In the genomic region with DNA sequence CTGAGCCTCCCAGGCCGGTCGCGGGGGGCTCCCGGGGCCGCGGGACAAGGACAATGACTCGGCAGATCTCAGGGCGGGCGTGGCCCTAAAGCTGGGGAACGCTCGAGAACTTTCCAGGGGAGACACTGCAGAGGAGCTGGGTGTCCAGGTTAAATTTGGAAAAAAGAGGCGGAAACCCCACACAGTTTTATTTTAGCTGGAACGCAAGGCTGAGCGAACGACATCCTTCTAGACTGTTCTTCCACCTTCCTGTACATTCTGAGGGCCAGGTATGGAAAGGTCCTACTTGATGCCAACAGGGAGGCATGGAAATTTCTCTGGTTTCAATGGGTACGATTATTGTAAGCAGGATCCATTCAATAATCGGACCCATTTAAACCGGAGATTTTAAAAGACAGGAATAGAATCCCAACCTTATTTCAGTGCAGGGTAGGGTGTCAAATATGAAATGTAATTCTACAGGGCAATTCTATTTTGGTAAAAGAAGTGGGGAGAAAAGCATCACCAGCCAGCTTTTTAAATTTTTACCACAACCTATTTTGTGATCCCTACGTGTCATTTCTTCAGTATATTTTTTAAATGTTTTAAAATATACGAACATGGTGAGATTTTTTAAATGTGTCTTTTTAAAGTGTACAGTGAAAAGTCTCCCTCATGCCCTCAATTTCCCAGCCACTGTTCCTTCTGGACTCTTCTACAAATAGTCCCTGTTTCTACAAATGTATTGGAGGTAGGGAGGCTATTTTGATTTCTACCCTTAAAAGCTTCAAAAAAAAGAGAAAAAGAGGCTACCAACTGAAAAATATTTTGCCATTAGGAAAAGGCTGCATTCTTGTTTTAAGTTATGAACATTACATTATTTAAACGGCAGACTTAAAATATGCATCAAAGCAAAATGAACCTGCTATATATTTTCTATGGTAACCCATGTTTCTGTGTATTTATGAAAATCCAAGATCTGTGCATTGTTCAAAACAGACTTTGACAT, we compare ENCODE assay signal across 8 cellular contexts. TPM values are rescaled to one million over a fixed set of nuclear protein-coding genes. Genes with fewer than 3 reads are reported as not detected.
DNase-seq lines count a peak whose midpoint lies in the region; ATAC-seq, FAIRE-seq and TF ChIP-seq lines count a peak whose summit lies in the region.

No MANE protein-coding gene starts in this region.

- TF ChIP-seq RAD21 in Ishikawa (IDR thresholded peaks at IDR 0.05; ENCODE audit: low read depth) (no peak), HepG2 (CRISPR knock-in tag; IDR thresholded peaks at IDR 0.05) (no peak)

- TF ChIP-seq EP300 in Ishikawa (IDR thresholded peaks at IDR 0.05; ENCODE audit: borderline replicate concordance) (no peak), HepG2 (IDR thresholded peaks at IDR 0.05; ENCODE audit: low read depth in 2 of 2, low read length in 2 of 2) (no peak), HepG2 (CRISPR knock-in tag; IDR thresholded peaks at IDR 0.05; ENCODE audit: borderline replicate concordance) (no peak)

- H3K36me3 Mint-ChIP-seq in activated CD4-positive, alpha-beta T cell treated with anti-CD3 and anti-CD28 coated beads, Interleukin-2, amount 10 ng/mL, durations not matched to agents 24 days and 14 days (ENCODE audit: low read depth), result peaks cover 36% of the 10 kb centered on the region

- TF ChIP-seq POLR2A in HepG2 (IDR thresholded peaks at IDR 0.05; ENCODE audit: insufficient read depth in 1 of 2, low read depth in 2 of 2, low read length in 2 of 2), result no peak

- peaks cover 69% of the 10 kb centered on the region for H3K4me1 Mint-ChIP-seq in activated CD4-positive, alpha-beta T cell treated with anti-CD3 and anti-CD28 coated beads, Interleukin-2, amount 10 ng/mL, durations not matched to agents 24 days and 14 days

- H3K9me3 Mint-ChIP-seq in activated CD4-positive, alpha-beta T cell treated with anti-CD3 and anti-CD28 coated beads, Interleukin-2, amount 10 ng/mL, durations not matched to agents 24 days and 14 days, result no peaks in the 10 kb centered on the region

- peaks cover 29% of the 10 kb centered on the region for H4K20me1 ChIP-seq in HepG2 (ENCODE audit: insufficient read depth, low read length)

- DNase-seq in activated CD4-positive, alpha-beta T cell treated with anti-CD3 and anti-CD28 coated beads, Interleukin-2, amount 10 ng/mL, durations not matched to agents 24 days and 14 days, result peak; percentile 84
- DNase-seq in activated CD4-positive, alpha-beta T cell treated with anti-CD3 and anti-CD28 coated beads for 48 hours, result no peak
- DNase-seq in cardiac fibroblast (ENCODE audit: low read depth in 2 of 2) (peak; percentile 55 to 70), HepG2 (ENCODE audit: low spot score) (peak; percentile 51), superior temporal gyrus (ENCODE audit: extremely low spot score) (peak; percentile 85), NCI-H1930 (lab: John Stamatoyannopoulos, UW) (no peak), COLO668 (lab: John Stamatoyannopoulos, UW; ENCODE audit: unreplicated experiment) (no peak)

- ATAC-seq in HepG2, result no peak; the same call in 2 of the 3 replicates

- TSS peak; percentile 86 for BruUV-seq in HepG2 (replicated peaks; lab: Mats Ljungman, UMichigan)

- no peaks in the 10 kb centered on the region for H3K27me3 Mint-ChIP-seq in activated CD4-positive, alpha-beta T cell treated with anti-CD3 and anti-CD28 coated beads, Interleukin-2, amount 10 ng/mL, durations not matched to agents 24 days and 14 days

- peak overlapping the region; percentile 100 for H3K27ac Mint-ChIP-seq in activated CD4-positive, alpha-beta T cell treated with anti-CD3 and anti-CD28 coated beads, Interleukin-2, amount 10 ng/mL, durations not matched to agents 24 days and 14 days

- peak overlapping the region; percentile 95 for H3K4me2 ChIP-seq in HepG2 (ENCODE audit: low read depth, low read length)

- H3K27me3 ChIP-seq in HepG2 (ENCODE audit: control insufficient read depth in 1 of 2, insufficient read depth in 2 of 2, low read length in 2 of 2), result no peaks in the 10 kb centered on the region; a peak in 1 of 5 replicates

- POLR2A ChIA-PET in HepG2 (lab: Yijun Ruan, JAX), result interaction anchor here (0.6 to 12.4 kb wide), 14 partner anchors 10 to 406 kb away, joined by 3 to 199 read pairs (median 6); a partner anchor contains a TSS

- H3K9me3 ChIP-seq in HepG2 (ENCODE audit: low read length), result no peaks in the 10 kb centered on the region

- 2% methylated on average over 16 of the region's 21 CpGs for WGBS in HepG2 (ENCODE audit: low lambda C conversion rate)

- FAIRE-seq in HepG2 (lab: Jason Lieb, UNC), result no peak

- peak overlapping the region; percentile 99 for H3K4me3 Mint-ChIP-seq in activated CD4-positive, alpha-beta T cell treated with anti-CD3 and anti-CD28 coated beads, Interleukin-2, amount 10 ng/mL, durations not matched to agents 24 days and 14 days

- CTCF ChIA-PET in HepG2 (lab: Yijun Ruan, JAX; ENCODE audit: low intra/inter-chr PET ratio, low total read pairs), result interaction anchor here (1.4 kb wide), 1 partner anchor 8 kb away, joined by 3 read pairs; no protein-coding TSS in a partner anchor

- H3K9ac ChIP-seq in HepG2 (ENCODE audit: insufficient read depth, low read depth, low read length), result peak overlapping the region; percentile 99

- intact Hi-C loops in activated CD4-positive, alpha-beta T cell treated with anti-CD3 and anti-CD28 coated beads, Interleukin-2, amount 10 ng/mL, durations not matched to agents 24 days and 14 days (cut with micrococcal nuclease), result loop anchor here (2.0 kb wide), 1 partner anchor 73 kb away; a partner anchor contains a TSS
- intact Hi-C loops in HepG2 (cut with micrococcal nuclease; ENCODE audit: unreplicated experiment), result loop anchor here (1.0 kb wide), 1 partner anchor 12 kb away; no protein-coding TSS in a partner anchor

- peak overlapping the region; percentile 100 for H3K27ac ChIP-seq in HepG2 (ENCODE audit: extremely low read length, insufficient read depth, low read length)

- in situ Hi-C loops in HepG2 (cut with HindIII; ENCODE audit: extremely low pct_ligation_motif_present, low pct_unique_long_range_greater_than_20kb), result no loop called here

- TF ChIP-seq CTCF in cardiac fibroblast (IDR thresholded peaks at IDR 0.05; ENCODE audit: low read depth, low read length), result no peak
- TF ChIP-seq CTCF in HepG2 (CRISPR knock-in tag; IDR thresholded peaks at IDR 0.05), result no peak

- H3K4me1 ChIP-seq in HepG2 (ENCODE audit: insufficient read depth, low read length), result peaks cover 52% of the 10 kb centered on the region

- H3K4me3 ChIP-seq in cardiac fibroblast (replicated peaks in 1 of 2; ENCODE audit: low read depth in 2 of 2, low read length in 2 of 2), result peak overlapping the region; percentile 95 to 98
- peak overlapping the region; percentile 86 to 99 (median 93) for H3K4me3 ChIP-seq in HepG2 (replicated peaks in 1 of 3; ENCODE audit: insufficient read depth in 1 of 3, low read depth in 2 of 3, low read length in 3 of 3)

- H3K36me3 ChIP-seq in HepG2 (replicated peaks in 1 of 2; ENCODE audit: control insufficient read depth in 1 of 2, insufficient read depth in 2 of 2, low read length in 2 of 2), result peaks cover 4 to 26% of the 10 kb centered on the region in 2 experiments

- peaks cover 46% of the 10 kb centered on the region for H3K79me2 ChIP-seq in HepG2 (ENCODE audit: insufficient read depth, low read length)

- H2AFZ ChIP-seq in HepG2 (ENCODE audit: low read length), result no peak overlapping the region

RNA-seq across cellular contexts. Expression of a gene that starts 1.1 kb away (rescaled TPM):
- total RNA-seq in activated CD4-positive, alpha-beta T cell treated with anti-CD3 and anti-CD28 coated beads, Interleukin-2, amount 10 ng/mL, durations not matched to agents 24 days and 14 days, result 778 and 788 TPM in 2 replicates
- 805 and 1,167 TPM in 2 replicates for total RNA-seq in HepG2 (2016; rRNA removed; fragmentation: Illumina TruSeq; extraction: Trizol)
- total RNA-seq in HepG2 (2016; cell fraction: cytosol; rRNA removed; fragmentation: Illumina TruSeq; extraction: Trizol; ENCODE audit: low read depth), result 330 and 384 TPM in 2 replicates
- 802 and 1,160 TPM in 2 replicates for total RNA-seq in HepG2 (2016; cell fraction: insoluble cytoplasmic fraction; rRNA removed; fragmentation: Illumina TruSeq; extraction: Trizol)
- 388 and 438 TPM in 2 replicates for total RNA-seq in HepG2 (2016; cell fraction: membrane; rRNA removed; fragmentation: Illumina TruSeq; extraction: Trizol)
- 473 and 495 TPM in 2 replicates for total RNA-seq in HepG2 (2016; cell fraction: nucleus; rRNA removed; fragmentation: Illumina TruSeq; extraction: Trizol)
- polyA plus RNA-seq in HepG2 (2011; rRNA removed), result 1,432 and 1,529 TPM in 2 replicates
- polyA plus RNA-seq in HepG2 (2011; cell fraction: cytosol; rRNA removed), result 1,350 and 1,708 TPM in 2 replicates
- polyA plus RNA-seq in HepG2 (2011; cell fraction: nucleus; rRNA removed), result 541 and 721 TPM in 2 replicates
- 920 and 1,315 TPM in 2 replicates for polyA plus RNA-seq in HepG2 (2012)
- 299 and 343 TPM in 2 replicates for polyA plus RNA-seq in HepG2 (2016; cell fraction: cytosol; fragmentation: Illumina TruSeq; extraction: Trizol; ENCODE audit: low read depth)
- polyA plus RNA-seq in HepG2 (2016; cell fraction: insoluble cytoplasmic fraction; fragmentation: Illumina TruSeq; extraction: Trizol; ENCODE audit: low read depth), result 1,055 and 1,063 TPM in 2 replicates
- polyA plus RNA-seq in HepG2 (2016; cell fraction: membrane; fragmentation: Illumina TruSeq; extraction: Trizol; ENCODE audit: low read depth), result 279 and 340 TPM in 2 replicates
- polyA plus RNA-seq in HepG2 (2016; cell fraction: nucleus; fragmentation: Illumina TruSeq; extraction: Trizol; ENCODE audit: insufficient read depth, low read depth), result 688 and 691 TPM in 2 replicates
- polyA minus RNA-seq in HepG2 (2011; rRNA and poly(A)+ RNA removed; ENCODE audit: low replicate concordance), result 531 and 665 TPM in 2 replicates
- 412 and 617 TPM in 2 replicates for polyA minus RNA-seq in HepG2 (2011; cell fraction: cytosol; rRNA and poly(A)+ RNA removed)
- 99.5 and 162 TPM in 2 replicates for polyA minus RNA-seq in HepG2 (2011; cell fraction: nucleus; rRNA and poly(A)+ RNA removed)

RNA-seq across cellular contexts. Expression of a gene that starts 51.9 kb away (rescaled TPM):
- 23.8 and 25.6 TPM in 2 replicates for total RNA-seq in activated CD4-positive, alpha-beta T cell treated with anti-CD3 and anti-CD28 coated beads, Interleukin-2, amount 10 ng/mL, durations not matched to agents 24 days and 14 days
- 33.2 and 63.4 TPM in 2 replicates for total RNA-seq in HepG2 (2016; rRNA removed; fragmentation: Illumina TruSeq; extraction: Trizol)
- total RNA-seq in HepG2 (2016; cell fraction: cytosol; rRNA removed; fragmentation: Illumina TruSeq; extraction: Trizol; ENCODE audit: low read depth), result 10.1 and 11.6 TPM in 2 replicates
- 24.7 and 65.3 TPM in 2 replicates for total RNA-seq in HepG2 (2016; cell fraction: insoluble cytoplasmic fraction; rRNA removed; fragmentation: Illumina TruSeq; extraction: Trizol)
- 32.7 and 33.2 TPM in 2 replicates for total RNA-seq in HepG2 (2016; cell fraction: membrane; rRNA removed; fragmentation: Illumina TruSeq; extraction: Trizol)
- total RNA-seq in HepG2 (2016; cell fraction: nucleus; rRNA removed; fragmentation: Illumina TruSeq; extraction: Trizol), result 82.8 and 99.0 TPM in 2 replicates
- 160 and 189 TPM in 2 replicates for polyA plus RNA-seq in HepG2 (2011; rRNA removed)
- polyA plus RNA-seq in HepG2 (2011; cell fraction: cytosol; rRNA removed), result 208 and 213 TPM in 2 replicates
- 869 and 1,053 TPM in 2 replicates for polyA plus RNA-seq in HepG2 (2011; cell fraction: nucleus; rRNA removed)
- polyA plus RNA-seq in HepG2 (2012), result 214 and 253 TPM in 2 replicates
- 18.1 and 20.1 TPM in 2 replicates for polyA plus RNA-seq in HepG2 (2016; cell fraction: cytosol; fragmentation: Illumina TruSeq; extraction: Trizol; ENCODE audit: low read depth)
- polyA plus RNA-seq in HepG2 (2016; cell fraction: insoluble cytoplasmic fraction; fragmentation: Illumina TruSeq; extraction: Trizol; ENCODE audit: low read depth), result 42.8 and 60.7 TPM in 2 replicates
- 42.2 and 44.0 TPM in 2 replicates for polyA plus RNA-seq in HepG2 (2016; cell fraction: membrane; fragmentation: Illumina TruSeq; extraction: Trizol; ENCODE audit: low read depth)
- 235 and 236 TPM in 2 replicates for polyA plus RNA-seq in HepG2 (2016; cell fraction: nucleus; fragmentation: Illumina TruSeq; extraction: Trizol; ENCODE audit: insufficient read depth, low read depth)
- polyA minus RNA-seq in HepG2 (2011; rRNA and poly(A)+ RNA removed; ENCODE audit: low replicate concordance), result 104 and 367 TPM in 2 replicates
- polyA minus RNA-seq in HepG2 (2011; cell fraction: cytosol; rRNA and poly(A)+ RNA removed), result 143 and 183 TPM in 2 replicates
- polyA minus RNA-seq in HepG2 (2011; cell fraction: nucleus; rRNA and poly(A)+ RNA removed), result 104 and 119 TPM in 2 replicates

Comparison
In these comparisons a context has a peak if more than half of its experiments do, and no peak if none do; other contexts are left out.
1. DNase-seq: peak in activated CD4-positive, alpha-beta T cell treated with anti-CD3 and anti-CD28 coated beads, Interleukin-2, amount 10 ng/mL, durations not matched to agents 24 days and 14 days (single experiment), cardiac fibroblast (2 of 2), HepG2 (single experiment) and superior temporal gyrus (single experiment); none in activated CD4-positive, alpha-beta T cell treated with anti-CD3 and anti-CD28 coated beads for 48 hours (single experiment), NCI-H1930 (0 of 2) and COLO668 (single experiment).